Comparison of ENCODE assay signal across 11 cellular contexts in genomic region chr15:91561371-91562100, GRCh38.
A peak's percentile ranks its signal among the peaks of the same experiment; 100 is the strongest.
DNase-seq lines count a peak whose midpoint lies in the region; ATAC-seq and TF ChIP-seq lines count a peak whose summit lies in the region.
"Had no signal": no experiment of that assay in that cellular context is flagged by ENCODE, and none has a peak within 500 bp of the region (broad histone marks: within the 10 kb centered on the region; RNA-seq: fewer than 3 reads in every experiment).

No MANE protein-coding gene starts in this region.

- no peak for TF ChIP-seq RAD21 in SK-N-SH (IDR thresholded peaks at IDR 0.05; ENCODE audit: low read length)

- H3K4me1 ChIP-seq in SK-N-SH (ENCODE audit: control insufficient read depth in 1 of 2, insufficient read depth in 2 of 2, low read depth in 1 of 2, low read length in 1 of 2) (peaks cover 3 to 10% of the 10 kb centered on the region in 2 experiments; a peak in 3 of 4 replicates), sigmoid colon (peaks cover 0 to 3% (median 0%) of the 10 kb centered on the region in 4 donors)
- H3K4me1 ChIP-seq: prostate gland had no signal

- no peaks in the 10 kb centered on the region for H3K27me3 ChIP-seq in SK-N-SH (ENCODE audit: insufficient read depth)
- no peaks in the 10 kb centered on the region for H3K27me3 ChIP-seq in sigmoid colon

- no peak for ATAC-seq in HG03108 (IDR thresholded peaks at IDR 0.05; ENCODE audit: unreplicated experiment)

- CTCF ChIA-PET in SK-N-SH (lab: Yijun Ruan, JAX): no interaction called here

- WGBS in SK-N-SH (ENCODE audit: low lambda C conversion rate): 19% methylated on average over 11 of the region's 11 CpGs
- 75 to 79% methylated on average over 11 of the region's 11 CpGs for WGBS in sigmoid colon, 2 donors

- H3K36me3 ChIP-seq in SK-N-SH (replicated peaks in 1 of 2; ENCODE audit: control insufficient read depth in 1 of 2, insufficient read depth in 2 of 2, low read length in 1 of 2) (no peaks in the 10 kb centered on the region), sigmoid colon (no peaks in the 10 kb centered on the region)
- H3K36me3 ChIP-seq: prostate gland had no signal

- peaks cover 19% of the 10 kb centered on the region for H3F3A ChIP-seq in SK-N-SH (replicated peaks; ENCODE audit: insufficient read depth)

- peak overlapping the region; percentile 61 for H3K4me2 ChIP-seq in SK-N-SH

- no peaks in the 10 kb centered on the region for H3K79me2 ChIP-seq in SK-N-SH (ENCODE audit: insufficient read depth)

- H3K27ac ChIP-seq in SK-N-SH (ENCODE audit: low read depth in 2 of 2, low read length in 1 of 2): peak overlapping the region in 1 of 2 experiments; percentile 90; a peak in 2 of 4 replicates
- H3K27ac ChIP-seq in sigmoid colon: peak overlapping the region in 2 of 4 donors; percentile 9 to 65
- H3K27ac ChIP-seq: prostate gland had no signal

- no peaks in the 10 kb centered on the region for H3K9me2 ChIP-seq in SK-N-SH

- TF ChIP-seq POLR2A in sigmoid colon (IDR thresholded peaks at IDR 0.05): no peak

- H3K9me3 ChIP-seq in SK-N-SH (no peaks in the 10 kb centered on the region), sigmoid colon (no peaks in the 10 kb centered on the region)
- H3K9me3 ChIP-seq: prostate gland had no signal

- TF ChIP-seq CTCF in SK-N-SH (IDR thresholded peaks at IDR 0.05): no peak
- TF ChIP-seq CTCF in foreskin fibroblast (IDR thresholded peaks at IDR 0.05; ENCODE audit: low read depth, low read length): no peak
- TF ChIP-seq CTCF in sigmoid colon (IDR thresholded peaks at IDR 0.05): no peak

- DNase-seq in EL (peak; percentile 69), SK-N-SH (no peak), foreskin fibroblast (peak; percentile 34 to 69), sigmoid colon (peak; percentile 67), SW 1271 (lab: John Stamatoyannopoulos, UW) (no peak), NCI-H1092 treated with DMSO at 0.1 percent for 48 hours (lab: John Stamatoyannopoulos, UW) (no peak)
- no peak for DNase-seq in activated T-cell treated with anti-CD3 and anti-CD28 coated beads, Interleukin-2, amount 50 U/mL, for 48 hours
- DNase-seq: activated B cell treated with CpG ODN at 0.5 μM for 24 hours, NCI-H2081 treated with DMSO at 0.1 percent for 48 hours had no signal

- no peak overlapping the region for H3K4me3 ChIP-seq in SK-N-SH (ENCODE audit: low read depth in 2 of 2, low read length in 1 of 2)
- H3K4me3 ChIP-seq in foreskin fibroblast (ENCODE audit: low read depth in 1 of 2, low read length in 2 of 2): no peak overlapping the region
- no peak overlapping the region for H3K4me3 ChIP-seq in sigmoid colon
- H3K4me3 ChIP-seq: prostate gland had no signal

- POLR2A ChIA-PET in SK-N-SH (lab: Yijun Ruan, JAX): no interaction called here

- H3K9ac ChIP-seq in SK-N-SH: peak overlapping the region; percentile 40; the same call in 1 of the 2 replicates

- peak overlapping the region; percentile 85 for H2AFZ ChIP-seq in SK-N-SH (ENCODE audit: low read depth)

- no peaks in the 10 kb centered on the region for H4K20me1 ChIP-seq in SK-N-SH (ENCODE audit: insufficient read depth)

- TF ChIP-seq EP300 in SK-N-SH (IDR thresholded peaks at IDR 0.05; ENCODE audit: borderline replicate concordance in 1 of 2, low read depth in 1 of 2, low read length in 1 of 2) (0 out of 4 replicates have a peak, but pooled peaks of 1 of the 2 experiments have one; percentile 27), sigmoid colon (IDR thresholded peaks at IDR 0.05) (no peak)

- intact Hi-C loops in sigmoid colon (cut with DNase I): no loop called here

TF ChIP-seq in SK-N-SH, 30 proteins besides CTCF, POLR2A, EP300 and RAD21:
- TF ChIP-seq JUND (IDR thresholded peaks at IDR 0.05) (peak; percentile 45), RCOR1 (IDR thresholded peaks at IDR 0.05; ENCODE audit: low read length) (no peak), FOSL2 (IDR thresholded peaks at IDR 0.05; ENCODE audit: borderline replicate concordance, low read depth) (peak; percentile 71), GABPA (IDR thresholded peaks at IDR 0.05; ENCODE audit: low read depth) (0 out of 2 replicates have a peak, but pooled peaks have one; percentile 30), TCF12 (IDR thresholded peaks at IDR 0.05) (peak; percentile 62), PBX3 (IDR thresholded peaks at IDR 0.05) (peak; percentile 58; the same call in 1 of the 2 replicates), RXRA (IDR thresholded peaks at IDR 0.05; ENCODE audit: borderline replicate concordance, low read depth) (0 out of 2 replicates have a peak, but pooled peaks have one; percentile 34), FOXJ3 (CRISPR knock-in tag; IDR thresholded peaks at IDR 0.05) (no peak), MEF2A (IDR thresholded peaks at IDR 0.05; ENCODE audit: borderline replicate concordance, low read depth) (peak; percentile 72; the same call in 1 of the 2 replicates), NFIC (IDR thresholded peaks at IDR 0.05; ENCODE audit: borderline replicate concordance) (peak; percentile 52; the same call in 1 of the 2 replicates), TAF1 (IDR thresholded peaks at IDR 0.05; ENCODE audit: borderline replicate concordance, low read depth, low read length) (no peak), MAX (IDR thresholded peaks at IDR 0.05; ENCODE audit: low read depth) (peak; percentile 61; the same call in 1 of the 2 replicates)

Comparison
In these comparisons a context has a peak if more than half of its experiments do, and no peak if none do; other contexts are left out.
1. DNase-seq: peak in EL (single experiment), foreskin fibroblast (2 of 2) and sigmoid colon (single experiment); none in SK-N-SH (single experiment), SW 1271 (0 of 2), activated T-cell treated with anti-CD3 and anti-CD28 coated beads, Interleukin-2, amount 50 U/mL, for 48 hours (0 of 2) and NCI-H1092 treated with DMSO at 0.1 percent for 48 hours (single experiment).